In the genomic region with DNA sequence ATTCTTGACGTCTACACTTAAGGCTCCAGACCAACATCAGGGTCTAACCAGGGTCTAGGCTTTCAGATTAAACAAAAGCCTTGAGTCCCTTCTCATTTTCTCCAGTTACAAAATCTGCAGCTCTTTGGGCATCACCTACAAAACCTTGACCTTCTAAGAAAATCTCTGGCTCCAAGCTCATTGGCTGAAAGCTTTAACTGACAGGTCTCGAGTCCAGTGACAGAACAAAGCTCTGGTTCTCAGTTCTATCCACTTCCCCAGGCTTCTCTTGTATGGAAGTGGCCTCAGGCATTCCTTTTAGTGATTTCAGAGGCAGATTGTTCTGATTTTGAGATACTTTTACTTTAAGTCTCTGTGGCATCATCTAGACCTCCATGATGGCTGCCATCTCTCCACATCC, we compare ENCODE assay signal across 14 cellular contexts. TPM values are rescaled to one million over a fixed set of nuclear protein-coding genes. Genes with fewer than 3 reads are reported as not detected.
DNase-seq lines count a peak whose midpoint lies in the region; ATAC-seq and TF ChIP-seq lines count a peak whose summit lies in the region.
"Had no signal": no experiment of that assay in that cellular context is flagged by ENCODE, and none has a peak within 500 bp of the region (broad histone marks: within the 10 kb centered on the region; RNA-seq: fewer than 3 reads in every experiment).

No MANE protein-coding gene starts in this region.

- DNase-seq in H7 = peak; percentile 43
- peak; percentile 34 for DNase-seq in NAMALWA (ENCODE audit: low spot score)
- peak; percentile 42 for DNase-seq in brain microvascular endothelial cell
- DNase-seq in left kidney (ENCODE audit: low read depth, low spot score) = peak; percentile 17
- no peak for DNase-seq in foreskin keratinocyte
- DNase-seq in psoas muscle = no peak
- no peak for DNase-seq in T-helper 9 cell
- DNase-seq: NCI-H1417 treated with DMSO at 0.1 percent for 48 hours, NCI-H2029, NCI-H510A, NCI-H82, Peyer's patch, SHP77 had no signal

- no peak overlapping the region for H3K27ac ChIP-seq in brain microvascular endothelial cell
- H3K27ac ChIP-seq in foreskin keratinocyte = no peak overlapping the region
- no peak overlapping the region for H3K27ac ChIP-seq in psoas muscle
- H3K27ac ChIP-seq: BLaER1, Peyer's patch had no signal

- H3K27me3 ChIP-seq in H7 (ENCODE audit: control insufficient read depth, insufficient read depth, low read length) = peaks cover 54% of the 10 kb centered on the region
- no peaks in the 10 kb centered on the region for H3K27me3 ChIP-seq in brain microvascular endothelial cell (replicated peaks)
- peaks cover 99% of the 10 kb centered on the region for H3K27me3 ChIP-seq in foreskin keratinocyte
- peaks cover 3 to 47% (median 15%) of the 10 kb centered on the region in 3 donors for H3K27me3 ChIP-seq in psoas muscle (ENCODE audit: insufficient read depth in 3 of 3, low read length in 2 of 3)

- no peaks in the 10 kb centered on the region for H3K4me1 ChIP-seq in foreskin keratinocyte
- H3K4me1 ChIP-seq in psoas muscle = no peaks in the 10 kb centered on the region

- TF ChIP-seq CTCF in brain microvascular endothelial cell (IDR thresholded peaks at IDR 0.05; ENCODE audit: low read depth, low read length, missing control alignments) (no peak), foreskin keratinocyte (conservative IDR thresholded peaks at IDR 0.05) (no peak), psoas muscle (IDR thresholded peaks at IDR 0.05) (no peak)

- in situ Hi-C loops in brain microvascular endothelial cell (cut with HindIII; ENCODE audit: low pct_ligation_motif_present, low sequenced_read_pairs) = no loop called here

- no peak for ATAC-seq in foreskin keratinocyte
- ATAC-seq in psoas muscle = no peak

- no peaks in the 10 kb centered on the region for H3K9me3 ChIP-seq in psoas muscle
- H3K9me3 ChIP-seq: Peyer's patch had no signal

- 84 to 88% (median 86%) methylated on average over 2 of the region's 2 CpGs for WGBS in psoas muscle, 3 donors

- no peaks in the 10 kb centered on the region for H3K36me3 ChIP-seq in H7 (replicated peaks; ENCODE audit: control insufficient read depth, insufficient read depth, low read length)
- no peaks in the 10 kb centered on the region for H3K36me3 ChIP-seq in brain microvascular endothelial cell (replicated peaks)
- H3K36me3 ChIP-seq in psoas muscle (ENCODE audit: insufficient read depth in 1 of 2, low read depth in 1 of 2) = no peaks in the 10 kb centered on the region
- H3K36me3 ChIP-seq: BLaER1, Peyer's patch had no signal

- H3K4me3 ChIP-seq in H7 (ENCODE audit: insufficient read depth, low read depth, low read length) (no peak overlapping the region), brain microvascular endothelial cell (ENCODE audit: low read depth, low read length) (no peak overlapping the region), psoas muscle (no peak overlapping the region)
- H3K4me3 ChIP-seq: BLaER1, Peyer's patch had no signal

- intact Hi-C loops in psoas muscle (cut with DNase I) = no loop called here

RNA-seq across cellular contexts. Expression of a gene that starts 11.3 kb away (rescaled TPM):
- 0.07 and 0.80 TPM in 2 replicates for total RNA-seq in H7 (2014; rRNA removed; shearing (Covaris generic))
- total RNA-seq in foreskin keratinocyte (not detected in 2 replicates), psoas muscle (10 to 100 TPM; 16.6 to 31.4 (median 29.3) TPM)
- polyA plus RNA-seq in foreskin keratinocyte (0.06 TPM in 1 of 2 replicates, not detected in the other), psoas muscle (10 to 100 TPM; 27.3 to 50.8 (median 36.2) TPM)
- total RNA-seq: Peyer's patch had no signal

RNA-seq across cellular contexts. Expression of a gene that starts 56.4 kb away (rescaled TPM):
- 1.7 and 3.0 TPM in 2 replicates for total RNA-seq in H7 (2014; rRNA removed; shearing (Covaris generic))
- not detected in 2 replicates for total RNA-seq in foreskin keratinocyte
- not detected in 2 replicates for polyA plus RNA-seq in foreskin keratinocyte
- total RNA-seq in psoas muscle = under 1 TPM in 1 of 4 donors, not detected in 3; 0.20 TPM
- under 1 TPM in 1 of 3 donors, not detected in 2; 0.01 TPM for polyA plus RNA-seq in psoas muscle
- total RNA-seq: Peyer's patch had no signal

Comparison
In these comparisons a context has a peak if more than half of its experiments do, and no peak if none do; other contexts are left out.
1. DNase-seq: peak in H7 (single experiment), NAMALWA (single experiment), brain microvascular endothelial cell (single experiment) and left kidney (single experiment); none in foreskin keratinocyte (0 of 2), psoas muscle (0 of 2) and T-helper 9 cell (single experiment).